ENCODE assay signal across 1 cellular context in the genomic region with DNA sequence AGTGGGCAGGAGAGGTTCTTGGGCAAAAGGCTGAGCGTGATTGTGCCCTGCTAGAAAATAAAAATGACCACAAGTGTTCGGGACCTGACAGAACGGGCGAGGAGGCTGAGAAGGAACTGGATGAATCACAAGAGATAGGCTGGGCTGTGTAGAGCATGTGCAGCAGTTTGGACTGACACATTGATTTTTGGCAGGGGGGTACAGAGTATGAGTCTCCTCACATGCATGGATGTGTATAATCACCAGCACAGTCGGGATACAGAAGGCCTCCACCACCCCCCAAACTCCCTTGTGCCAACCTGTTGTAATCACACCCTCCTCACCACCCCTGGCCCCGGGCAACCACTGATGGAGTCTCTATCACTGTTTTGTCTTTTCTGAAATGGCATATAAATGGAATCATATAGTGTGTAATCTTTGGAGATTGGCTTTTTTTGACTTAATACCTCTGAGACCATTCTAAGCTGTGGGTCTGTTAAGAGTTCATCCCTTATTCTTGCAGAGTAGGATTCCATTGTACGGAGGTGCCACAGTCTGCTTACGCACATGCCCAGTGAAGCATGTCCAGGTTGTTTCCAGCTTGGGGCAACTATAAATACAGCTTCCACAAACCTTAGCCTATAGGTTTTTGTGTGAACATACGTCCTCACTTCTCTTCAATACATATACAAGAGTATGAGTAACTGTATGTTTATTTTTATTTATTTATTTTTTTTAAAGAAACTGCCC.
TF ChIP-seq lines count a peak whose summit lies in the region.

No MANE protein-coding gene starts in this region.

TF ChIP-seq in HEK293, 187 proteins besides CTCF, POLR2A, EP300 and RAD21:
- TF ChIP-seq PRDM10 (tag by site-specific recombination; IDR thresholded peaks at IDR 0.05) (peak; percentile 57), ZBTB1 (tag by site-specific recombination; IDR thresholded peaks at IDR 0.05) (no peak)
